Comparison of ENCODE assay signal across 1 cellular context in genomic region chr6:129709909-129710721, GRCh38.
TF ChIP-seq lines count a peak whose summit lies in the region.

Gene ARHGAP18 (minus strand): TSS chr6:129710177. CDS start chr6:129710136, 41 bp downstream.

TF ChIP-seq in HepG2, 621 proteins besides CTCF, POLR2A, EP300 and RAD21 (continued from another document and continues in another):
- TF ChIP-seq KIAA2018 (CRISPR knock-in tag; IDR thresholded peaks at IDR 0.05; ENCODE audit: borderline replicate concordance) (no peak), ZNF382 (CRISPR knock-in tag; IDR thresholded peaks at IDR 0.05; ENCODE audit: borderline replicate concordance) (no peak), HCFC1 (IDR thresholded peaks at IDR 0.05; ENCODE audit: low read depth, low read length) (no peak), ZNF737 (CRISPR knock-in tag; IDR thresholded peaks at IDR 0.05; ENCODE audit: borderline replicate concordance) (no peak; the same call in 1 of the 2 replicates), FOXA1 (IDR thresholded peaks at IDR 0.05) (no peak), FOXA1 (CRISPR knock-in tag; IDR thresholded peaks at IDR 0.05) (no peak), HMGXB3 (CRISPR knock-in tag; IDR thresholded peaks at IDR 0.05; ENCODE audit: borderline replicate concordance) (peak; percentile 30; the same call in 1 of the 2 replicates), TAF1 (CRISPR knock-in tag; IDR thresholded peaks at IDR 0.05) (peak; percentile 97), GFI1 (CRISPR knock-in tag; IDR thresholded peaks at IDR 0.05; ENCODE audit: borderline replicate concordance) (no peak; the same call in 1 of the 2 replicates), IRX3 (CRISPR knock-in tag; IDR thresholded peaks at IDR 0.05; ENCODE audit: borderline replicate concordance, low read depth) (no peak), SMYD3 (CRISPR knock-in tag; IDR thresholded peaks at IDR 0.05) (0 out of 2 replicates have a peak, but pooled peaks have one; percentile 18), ELK4 (CRISPR knock-in tag; IDR thresholded peaks at IDR 0.05; ENCODE audit: borderline replicate concordance) (no peak), ISL2 (CRISPR knock-in tag; IDR thresholded peaks at IDR 0.05) (peak; percentile 75), BRCA1 (CRISPR knock-in tag; IDR thresholded peaks at IDR 0.05) (peak; percentile 53; the same call in 1 of the 2 replicates), PLRG1 (conservative IDR thresholded peaks at IDR 0.05) (no peak), PHF20 (CRISPR knock-in tag; IDR thresholded peaks at IDR 0.05) (peak; percentile 67; the same call in 1 of the 2 replicates), HOXA3 (CRISPR knock-in tag; IDR thresholded peaks at IDR 0.05) (peak; percentile 78), NBN (conservative IDR thresholded peaks at IDR 0.05) (no peak), PHF5A (CRISPR knock-in tag; IDR thresholded peaks at IDR 0.05; ENCODE audit: low read depth, unreplicated experiment) (peak; percentile 21), TMF1 (CRISPR knock-in tag; IDR thresholded peaks at IDR 0.05; ENCODE audit: low read depth) (no peak), FOSL2 (CRISPR knock-in tag; IDR thresholded peaks at IDR 0.05) (peak; percentile 74), GABPB1 (CRISPR knock-in tag; IDR thresholded peaks at IDR 0.05) (peak; percentile 74), ZNF773 (CRISPR knock-in tag; IDR thresholded peaks at IDR 0.05; ENCODE audit: borderline replicate concordance) (no peak), ZBTB42 (CRISPR knock-in tag; IDR thresholded peaks at IDR 0.05) (peak; percentile 52; the same call in 1 of the 2 replicates), ZNF253 (CRISPR knock-in tag; IDR thresholded peaks at IDR 0.05; ENCODE audit: borderline replicate concordance) (no peak), GATAD1 (CRISPR knock-in tag; IDR thresholded peaks at IDR 0.05) (peak; percentile 75), KDM5A (IDR thresholded peaks at IDR 0.05; ENCODE audit: borderline replicate concordance, low read length) (peak; percentile 67; the same call in 1 of the 2 replicates), ZNF703 (CRISPR knock-in tag; IDR thresholded peaks at IDR 0.05; ENCODE audit: borderline replicate concordance) (no peak), THYN1 (CRISPR knock-in tag; IDR thresholded peaks at IDR 0.05; ENCODE audit: borderline replicate concordance, low read depth) (no peak), ZNF629 (CRISPR knock-in tag; conservative IDR thresholded peaks at IDR 0.05) (peak; percentile 2; the same call in 1 of the 2 replicates), SMARCC2 (IDR thresholded peaks at IDR 0.05) (no peak), NCOA2 (CRISPR knock-in tag; IDR thresholded peaks at IDR 0.05) (no peak), ZNF160 (CRISPR knock-in tag; IDR thresholded peaks at IDR 0.05) (0 out of 2 replicates have a peak, but pooled peaks have one; percentile 48), NR2C2 (CRISPR knock-in tag; IDR thresholded peaks at IDR 0.05; ENCODE audit: borderline replicate concordance) (0 out of 2 replicates have a peak, but pooled peaks have one; percentile 29), ZNF563 (CRISPR knock-in tag; IDR thresholded peaks at IDR 0.05) (no peak), RAD51 (IDR thresholded peaks at IDR 0.05; ENCODE audit: borderline replicate concordance) (no peak), AKNA (CRISPR knock-in tag; IDR thresholded peaks at IDR 0.05; ENCODE audit: borderline replicate concordance) (no peak), GABPA (IDR thresholded peaks at IDR 0.05; ENCODE audit: low read depth, low read length) (no peak), GABPA (CRISPR knock-in tag; IDR thresholded peaks at IDR 0.05; ENCODE audit: low read depth) (no peak; the same call in 1 of the 2 replicates), ZEB1 (IDR thresholded peaks at IDR 0.05; ENCODE audit: insufficient replicate concordance, low read depth) (peak; percentile 62), RXRB (CRISPR knock-in tag; IDR thresholded peaks at IDR 0.05; ENCODE audit: borderline replicate concordance) (peak; percentile 83), PRDM4 (CRISPR knock-in tag; IDR thresholded peaks at IDR 0.05; ENCODE audit: borderline replicate concordance) (0 out of 2 replicates have a peak, but pooled peaks have one; percentile 11), MXI1 (IDR thresholded peaks at IDR 0.05; ENCODE audit: borderline replicate concordance, low read depth, low read length) (peak; percentile 89; the same call in 2 of the 3 replicates), CHD2 (IDR thresholded peaks at IDR 0.05; ENCODE audit: low read depth, low read length) (no peak; the same call in 1 of the 2 replicates)
